15 cellular contexts compared by ENCODE assay signal in the genomic region with DNA sequence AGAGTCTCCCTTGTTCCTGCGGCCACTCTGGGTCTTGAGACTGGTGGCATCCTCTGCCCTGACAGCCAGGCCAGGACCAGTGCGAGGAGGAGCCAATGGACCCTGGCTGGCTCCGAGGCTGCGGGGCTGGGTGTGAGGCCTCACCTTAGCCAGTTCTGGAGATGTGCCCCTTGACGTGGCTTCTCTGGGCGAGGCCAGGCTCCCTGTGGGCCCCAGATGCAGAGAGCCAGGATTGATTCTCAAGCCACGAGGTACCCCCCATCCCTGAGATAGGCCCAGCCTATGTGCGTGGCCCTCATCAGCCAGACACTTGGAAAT.
A peak's percentile ranks its signal among the peaks of the same experiment; 100 is the strongest.
DNase-seq lines count a peak whose midpoint lies in the region; ATAC-seq and TF ChIP-seq lines count a peak whose summit lies in the region.
"Had no signal": no experiment of that assay in that cellular context is flagged by ENCODE, and none has a peak within 500 bp of the region (broad histone marks: within the 10 kb centered on the region; RNA-seq: fewer than 3 reads in every experiment).

No MANE protein-coding gene starts in this region.

- H3K4me1 ChIP-seq in BLaER1 treated with 17β-estradiol and CSF1 and Interleukin-3, amounts not matched to agents 10 nM and 100 nM = peaks cover 61 to 92% (median 80%) of the 10 kb centered on the region in 10 experiments
- H3K4me1 ChIP-seq in right lobe of liver = peaks cover 0 to 40% (median 10%) of the 10 kb centered on the region in 4 donors
- H3K4me1 ChIP-seq in smooth muscle cell (ENCODE audit: low read depth) = peaks cover 16% of the 10 kb centered on the region

- no peaks in the 10 kb centered on the region for H3K79me2 ChIP-seq in smooth muscle cell (ENCODE audit: low read depth)

- ATAC-seq in activated T-helper 17 cell treated with anti-CD3 and anti-CD28 coated beads, Interleukin-2, amount 50 U/mL, for 72 hours (replicated peaks) = no peak
- ATAC-seq in right lobe of liver (no peak), GM21360 (IDR thresholded peaks at IDR 0.05; ENCODE audit: unreplicated experiment) (no peak), HG02571 (IDR thresholded peaks at IDR 0.05; ENCODE audit: unreplicated experiment) (no peak)
- no peak for ATAC-seq in natural killer cell treated with Interleukin-12 subunit alpha and Interleukin-12 subunit beta and Interleukin-15 and Interleukin-18, amount 100 ng/mL, for 72 hours
- ATAC-seq: HCT116, natural killer cell had no signal

- no peaks in the 10 kb centered on the region for H3K27me3 ChIP-seq in BLaER1 treated with 17β-estradiol and CSF1 and Interleukin-3, amounts not matched to agents 10 nM and 100 nM
- no peaks in the 10 kb centered on the region for H3K27me3 ChIP-seq in right lobe of liver
- no peaks in the 10 kb centered on the region for H3K27me3 ChIP-seq in smooth muscle cell (ENCODE audit: low read depth)
- H3K27me3 ChIP-seq: colonic mucosa had no signal

- H3K9me3 Mint-ChIP-seq in activated T-helper 17 cell treated with anti-CD3 and anti-CD28 coated beads, Interleukin-2, amount 50 U/mL, for 72 hours = no peaks in the 10 kb centered on the region
- no peaks in the 10 kb centered on the region for H3K9me3 Mint-ChIP-seq in natural killer cell treated with Interleukin-12 subunit alpha and Interleukin-12 subunit beta and Interleukin-15 and Interleukin-18, amount 100 ng/mL, for 72 hours
- H3K9me3 Mint-ChIP-seq: natural killer cell; T-helper 1 cell treated with Interleukin-12 subunit alpha and Interleukin-12 subunit beta and Interleukin-4 antibody, amounts not matched to agents 30 μg/mL and 1 μg/mL, for 36 hours had no signal

- H3K27ac Mint-ChIP-seq in activated T-helper 17 cell treated with anti-CD3 and anti-CD28 coated beads, Interleukin-2, amount 50 U/mL, for 72 hours = peak overlapping the region; percentile 62
- H3K27ac Mint-ChIP-seq in natural killer cell treated with Interleukin-12 subunit alpha and Interleukin-12 subunit beta and Interleukin-15 and Interleukin-18, amount 100 ng/mL, for 72 hours = no peak overlapping the region
- H3K27ac Mint-ChIP-seq: T-helper 1 cell treated with Interleukin-12 subunit alpha and Interleukin-12 subunit beta and Interleukin-4 antibody, amounts not matched to agents 30 μg/mL and 1 μg/mL, for 36 hours had no signal

- no peaks in the 10 kb centered on the region for H3K9me3 ChIP-seq in BLaER1 treated with 17β-estradiol and CSF1 and Interleukin-3, amounts not matched to agents 10 nM and 100 nM (replicated peaks in 1 of 11)
- H3K9me3 ChIP-seq in right lobe of liver = no peaks in the 10 kb centered on the region
- no peaks in the 10 kb centered on the region for H3K9me3 ChIP-seq in smooth muscle cell (replicated peaks; ENCODE audit: low read depth)
- H3K9me3 ChIP-seq: colonic mucosa had no signal

- no peak overlapping the region for H2AFZ ChIP-seq in smooth muscle cell (ENCODE audit: low read depth)

- intact Hi-C loops in right lobe of liver (cut with DNase I) = no loop called here

- DNase-seq in right lobe of liver = no peak
- DNase-seq in smooth muscle cell (lab: John Stamatoyannopoulos, UW; ENCODE audit: unreplicated experiment) = no peak
- no peak for DNase-seq in NCI-H2196 (lab: John Stamatoyannopoulos, UW; ENCODE audit: unreplicated experiment)
- no peak for DNase-seq in natural killer cell treated with Interleukin-12 subunit alpha and Interleukin-12 subunit beta and Interleukin-15 and Interleukin-18, amount 100 ng/mL, for 72 hours (ENCODE audit: low spot score)
- DNase-seq: activated CD4-positive, alpha-beta T cell treated with anti-CD3 and anti-CD28 coated beads, Interleukin-2, amount 50 U/mL, for 4 hours; activated gamma-delta T cell treated with Interleukin-2 at 50 U/mL for 16 hours; colonic mucosa; natural killer cell; NCI-H345 had no signal

- H3K4me2 ChIP-seq in BLaER1 treated with 17β-estradiol and CSF1 and Interleukin-3, amounts not matched to agents 10 nM and 100 nM = peak overlapping the region; percentile 84 to 98 (median 94); a peak in 21 of 22 replicates
- no peak overlapping the region for H3K4me2 ChIP-seq in smooth muscle cell

- peak overlapping the region in 8 of 11 experiments; percentile 87 to 96 (median 90); a peak in 16 of 22 replicates for H3K27ac ChIP-seq in BLaER1 treated with 17β-estradiol and CSF1 and Interleukin-3, amounts not matched to agents 10 nM and 100 nM
- peak overlapping the region in 2 of 3 donors; percentile 95 to 98 for H3K27ac ChIP-seq in right lobe of liver
- H3K27ac ChIP-seq in smooth muscle cell (ENCODE audit: low read depth) = peak overlapping the region; percentile 91

- 100% methylated on average over 1 of the region's 8 CpGs for WGBS in right lobe of liver (ENCODE audit: insufficient coverage, low coverage, low lambda C conversion rate, missing lambda C conversion rate)
- WGBS in smooth muscle cell (ENCODE audit: low lambda C conversion rate) = 100% methylated on average over 8 of the region's 8 CpGs

- H3K36me3 ChIP-seq in BLaER1 treated with 17β-estradiol and CSF1 and Interleukin-3, amounts not matched to agents 10 nM and 100 nM = no peaks in the 10 kb centered on the region
- H3K36me3 ChIP-seq in right lobe of liver = no peaks in the 10 kb centered on the region
- no peaks in the 10 kb centered on the region for H3K36me3 ChIP-seq in smooth muscle cell (ENCODE audit: low read depth)
- H3K36me3 ChIP-seq: colonic mucosa had no signal

- TF ChIP-seq POLR2A in right lobe of liver (IDR thresholded peaks at IDR 0.05) = no peak

- TF ChIP-seq CTCF in right lobe of liver (IDR thresholded peaks at IDR 0.05) = no peak
- TF ChIP-seq CTCF in smooth muscle cell (IDR thresholded peaks at IDR 0.05; ENCODE audit: borderline replicate concordance, insufficient read depth, poor library complexity, severe bottlenecking) = no peak

- H3K4me3 ChIP-seq in BLaER1 treated with 17β-estradiol and CSF1 and Interleukin-3, amounts not matched to agents 10 nM and 100 nM = peak overlapping the region in 2 of 10 experiments; percentile 15 to 64; a peak in 3 of 20 replicates
- H3K4me3 ChIP-seq in right lobe of liver = no peak overlapping the region
- H3K4me3 ChIP-seq in smooth muscle cell = no peak overlapping the region
- H3K4me3 ChIP-seq: colonic mucosa had no signal

- peak overlapping the region in 7 of 11 experiments; percentile 81 to 88 (median 84); a peak in 10 of 22 replicates for H3K9ac ChIP-seq in BLaER1 treated with 17β-estradiol and CSF1 and Interleukin-3, amounts not matched to agents 10 nM and 100 nM
- peak overlapping the region; percentile 8 for H3K9ac ChIP-seq in smooth muscle cell (ENCODE audit: low read depth)

- H3F3A ChIP-seq in smooth muscle cell (ENCODE audit: low read depth) = peaks cover 6% of the 10 kb centered on the region

- peaks cover 11% of the 10 kb centered on the region for H3K4me1 Mint-ChIP-seq in activated T-helper 17 cell treated with anti-CD3 and anti-CD28 coated beads, Interleukin-2, amount 50 U/mL, for 72 hours
- H3K4me1 Mint-ChIP-seq in natural killer cell treated with Interleukin-12 subunit alpha and Interleukin-12 subunit beta and Interleukin-15 and Interleukin-18, amount 100 ng/mL, for 72 hours (ENCODE audit: low read depth in 2 of 2) = peaks cover 6 to 37% of the 10 kb centered on the region in 2 donors

- H4K20me1 ChIP-seq in BLaER1 treated with 17β-estradiol and CSF1 and Interleukin-3, amounts not matched to agents 10 nM and 100 nM = no peaks in the 10 kb centered on the region
- H4K20me1 ChIP-seq in smooth muscle cell (ENCODE audit: low read depth) = no peaks in the 10 kb centered on the region

- no peaks in the 10 kb centered on the region for H3K27me3 Mint-ChIP-seq in activated T-helper 17 cell treated with anti-CD3 and anti-CD28 coated beads, Interleukin-2, amount 50 U/mL, for 72 hours
- peaks cover 9 to 15% of the 10 kb centered on the region in 2 donors for H3K27me3 Mint-ChIP-seq in natural killer cell treated with Interleukin-12 subunit alpha and Interleukin-12 subunit beta and Interleukin-15 and Interleukin-18, amount 100 ng/mL, for 72 hours

- peak overlapping the region; percentile 84 for H3K4me3 Mint-ChIP-seq in activated T-helper 17 cell treated with anti-CD3 and anti-CD28 coated beads, Interleukin-2, amount 50 U/mL, for 72 hours
- H3K4me3 Mint-ChIP-seq in natural killer cell treated with Interleukin-12 subunit alpha and Interleukin-12 subunit beta and Interleukin-15 and Interleukin-18, amount 100 ng/mL, for 72 hours = no peak overlapping the region
- H3K4me3 Mint-ChIP-seq: T-helper 1 cell treated with Interleukin-12 subunit alpha and Interleukin-12 subunit beta and Interleukin-4 antibody, amounts not matched to agents 30 μg/mL and 1 μg/mL, for 36 hours had no signal

- H3K36me3 Mint-ChIP-seq in activated T-helper 17 cell treated with anti-CD3 and anti-CD28 coated beads, Interleukin-2, amount 50 U/mL, for 72 hours (ENCODE audit: low read depth) = no peaks in the 10 kb centered on the region
- no peaks in the 10 kb centered on the region for H3K36me3 Mint-ChIP-seq in natural killer cell treated with Interleukin-12 subunit alpha and Interleukin-12 subunit beta and Interleukin-15 and Interleukin-18, amount 100 ng/mL, for 72 hours
- H3K36me3 Mint-ChIP-seq: natural killer cell had no signal
